ENCODE assay signal across 33 cellular contexts in the genomic region with DNA sequence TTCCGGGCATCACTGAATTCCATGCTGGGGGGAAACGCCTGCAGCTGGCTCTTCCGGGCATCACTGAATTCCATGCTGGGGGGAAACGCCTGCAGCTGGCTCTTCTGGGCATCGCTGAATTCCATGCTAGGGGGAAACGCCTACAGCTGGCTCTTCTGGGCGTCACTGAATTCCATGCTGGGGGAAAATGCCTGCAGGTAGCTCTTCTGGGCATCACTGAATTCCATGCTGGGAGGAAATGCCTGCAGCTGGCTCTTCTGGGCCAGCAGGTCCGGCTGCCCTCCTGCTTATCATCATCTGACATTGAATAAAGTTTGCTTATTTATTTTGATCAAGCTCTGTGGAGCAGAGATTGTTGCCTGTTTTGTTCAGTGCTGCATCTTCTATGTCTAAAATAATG.
DNase-seq lines count a peak whose midpoint lies in the region; ATAC-seq and TF ChIP-seq lines count a peak whose summit lies in the region.
"Had no signal": no experiment of that assay in that cellular context is flagged by ENCODE, and none has a peak within 500 bp of the region (broad histone marks: within the 10 kb centered on the region; RNA-seq: fewer than 3 reads in every experiment).

No MANE protein-coding gene starts in this region.

- H3K18ac ChIP-seq in trophoblast cell (ENCODE audit: low read length), result no peak overlapping the region

- H3K36me3 ChIP-seq in HEK293 (ENCODE audit: control insufficient read depth in 2 of 2, insufficient read depth in 1 of 2, low read length in 2 of 2) (no peaks in the 10 kb centered on the region), SK-N-MC (ENCODE audit: insufficient read depth, low read length) (no peaks in the 10 kb centered on the region), trophoblast cell (ENCODE audit: control insufficient read depth in 1 of 2, insufficient read depth in 2 of 2, low read length in 2 of 2) (no peaks in the 10 kb centered on the region)
- H3K36me3 ChIP-seq: BE2C; BLaER1; BLaER1 treated with 17β-estradiol and CSF1 and Interleukin-3, amounts not matched to agents 10 nM and 100 nM had no signal

- H3K27ac ChIP-seq in HEK293 (ENCODE audit: extremely low read depth, low read depth, low read length) (no peak overlapping the region), SK-N-MC (peak overlapping the region; percentile 76), trophoblast cell (ENCODE audit: low read depth, low read length) (no peak overlapping the region)
- H3K27ac ChIP-seq: 22Rv1, A549, BLaER1, C4-2B had no signal

- no peak overlapping the region for H2BK120ac ChIP-seq in trophoblast cell (ENCODE audit: insufficient read depth, low read length, poor library complexity)

- H3K4me3 ChIP-seq in HEK293 (ENCODE audit: low read depth, low read length), result no peak overlapping the region
- no peak overlapping the region for H3K4me3 ChIP-seq in SK-N-MC
- no peak overlapping the region for H3K4me3 ChIP-seq in trophoblast cell (ENCODE audit: low read depth, low read length)
- H3K4me3 ChIP-seq: A549; BLaER1; BLaER1 treated with 17β-estradiol and CSF1 and Interleukin-3, amounts not matched to agents 10 nM and 100 nM had no signal

- H3K9me3 ChIP-seq in HEK293 (ENCODE audit: control insufficient read depth, insufficient read depth, low read depth, low read length) (no peaks in the 10 kb centered on the region), SK-N-MC (ENCODE audit: low read depth, low read length) (no peaks in the 10 kb centered on the region), trophoblast cell (ENCODE audit: insufficient read depth, low read depth, low read length) (peaks cover 11% of the 10 kb centered on the region)
- H3K9me3 ChIP-seq: A549, BE2C, BLaER1, Caco-2 had no signal

- H3K23ac ChIP-seq in trophoblast cell (ENCODE audit: low read length), result no peak overlapping the region

- H3K79me2 ChIP-seq in trophoblast cell (ENCODE audit: control insufficient read depth, insufficient read depth, low read length, poor library complexity), result no peaks in the 10 kb centered on the region

- POLR2A ChIA-PET in HEK293 (lab: Yijun Ruan, JAX), result interaction anchor here (0.5 to 0.7 kb wide), 2 partner anchors 140 to 399 kb away, joined by 3 read pairs; no protein-coding TSS in a partner anchor

- H2BK5ac ChIP-seq in trophoblast cell (ENCODE audit: low read depth, low read length, poor library complexity), result no peak overlapping the region

- H4K8ac ChIP-seq in trophoblast cell (ENCODE audit: low read depth, low read length), result no peak overlapping the region

- H4K91ac ChIP-seq in trophoblast cell (ENCODE audit: low read depth, low read length), result no peak overlapping the region

- no peak overlapping the region for H3K4me2 ChIP-seq in trophoblast cell (ENCODE audit: low read length)
- H3K4me2 ChIP-seq: A549 had no signal

- H3K4ac ChIP-seq in trophoblast cell (ENCODE audit: low read depth, low read length), result no peak overlapping the region

- H3K4me1 ChIP-seq in HEK293 (ENCODE audit: control insufficient read depth, insufficient read depth, low read length), result no peaks in the 10 kb centered on the region
- H3K4me1 ChIP-seq in trophoblast cell (ENCODE audit: control insufficient read depth in 1 of 2, insufficient read depth in 2 of 2, low read length in 2 of 2), result peaks cover 0 to 3% of the 10 kb centered on the region in 2 experiments
- H3K4me1 ChIP-seq: A549, BE2C, Caco-2 had no signal

- H2BK12ac ChIP-seq in trophoblast cell (ENCODE audit: low read length), result no peak overlapping the region

- H3K79me1 ChIP-seq in trophoblast cell (ENCODE audit: low read length), result peaks cover 2% of the 10 kb centered on the region

- no peak for ATAC-seq in HG03520 (IDR thresholded peaks at IDR 0.05; ENCODE audit: unreplicated experiment)
- no peak for ATAC-seq in GM19455 (IDR thresholded peaks at IDR 0.05; ENCODE audit: unreplicated experiment)
- ATAC-seq: A549; CD8-positive, alpha-beta T cell had no signal

- no peak overlapping the region for H4K12ac ChIP-seq in trophoblast cell (ENCODE audit: low read depth, low read length)

- no peak for DNase-seq in SK-N-MC (ENCODE audit: low read depth, low spot score)
- DNase-seq in SW480 (ENCODE audit: low spot score), result peak; percentile 14
- DNase-seq in trophoblast cell, result peak; percentile 70 to 93
- DNase-seq in NCI-H524 treated with DMSO at 0.1 percent for 48 hours (lab: John Stamatoyannopoulos, UW), result no peak
- DNase-seq in NCI-H2171 (lab: John Stamatoyannopoulos, UW), result no peak
- DNase-seq: 8988T; ACHN; AML-193; BE2C; C1 segment of cervical spinal cord; Caco-2; Calu3; CD4-positive, alpha-beta memory T cell; CD4-positive, alpha-beta T cell; CD4-positive, CD25-positive, alpha-beta regulatory T cell; CD8-positive, alpha-beta memory T cell; CD8-positive, alpha-beta T cell; COR-L47; DMS 273 treated with DMSO at 0.1 percent for 48 hours; DMS153; DMS53; DMS79; DMS79 treated with DMSO at 0.1 percent for 48 hours; DND-41; EL had no signal

- CTCF ChIA-PET in HEK293 (lab: Yijun Ruan, JAX), result interaction anchor here (0.6 to 0.7 kb wide), 2 partner anchors 31 to 958 kb away, joined by 3 read pairs; no protein-coding TSS in a partner anchor

- TF ChIP-seq CTCF in HEK293 (tag by site-specific recombination; IDR thresholded peaks at IDR 0.05), result no peak

- H3K9ac ChIP-seq in SK-N-MC (ENCODE audit: insufficient read length), result no peak overlapping the region
- no peak overlapping the region for H3K9ac ChIP-seq in trophoblast cell (ENCODE audit: low read length)
- H3K9ac ChIP-seq: BLaER1; BLaER1 treated with 17β-estradiol and CSF1 and Interleukin-3, amounts not matched to agents 10 nM and 100 nM had no signal

- H2AK5ac ChIP-seq in trophoblast cell (ENCODE audit: low read length), result no peak overlapping the region

- H3K27me3 ChIP-seq in trophoblast cell (ENCODE audit: insufficient read depth, low read length), result no peaks in the 10 kb centered on the region
- H3K27me3 ChIP-seq: BE2C; BLaER1; BLaER1 treated with 17β-estradiol and CSF1 and Interleukin-3, amounts not matched to agents 10 nM and 100 nM had no signal

- H3K14ac ChIP-seq in trophoblast cell (ENCODE audit: low read length), result no peak overlapping the region

- no peak overlapping the region for H2AFZ ChIP-seq in trophoblast cell (ENCODE audit: insufficient read depth, low read length, poor library complexity)

- no CpG with 5 or more reads among the region's 8 CpGs for WGBS in trophoblast cell (ENCODE audit: extremely low coverage, insufficient coverage, insufficient read length)

TF ChIP-seq in HEK293, 187 proteins besides CTCF, POLR2A, EP300 and RAD21:
- TF ChIP-seq SETDB1 (IDR thresholded peaks at IDR 0.05; ENCODE audit: insufficient read length, low read length) (peak; percentile 68), ZNF350 (tag by site-specific recombination; IDR thresholded peaks at IDR 0.05) (no peak)

Comparison
In these comparisons a context has a peak if more than half of its experiments do, and no peak if none do; other contexts are left out.
1. DNase-seq: peak in SW480 (single experiment) and trophoblast cell (2 of 2); none in SK-N-MC (single experiment), NCI-H524 treated with DMSO at 0.1 percent for 48 hours (single experiment) and NCI-H2171 (single experiment).